In the genomic region with DNA sequence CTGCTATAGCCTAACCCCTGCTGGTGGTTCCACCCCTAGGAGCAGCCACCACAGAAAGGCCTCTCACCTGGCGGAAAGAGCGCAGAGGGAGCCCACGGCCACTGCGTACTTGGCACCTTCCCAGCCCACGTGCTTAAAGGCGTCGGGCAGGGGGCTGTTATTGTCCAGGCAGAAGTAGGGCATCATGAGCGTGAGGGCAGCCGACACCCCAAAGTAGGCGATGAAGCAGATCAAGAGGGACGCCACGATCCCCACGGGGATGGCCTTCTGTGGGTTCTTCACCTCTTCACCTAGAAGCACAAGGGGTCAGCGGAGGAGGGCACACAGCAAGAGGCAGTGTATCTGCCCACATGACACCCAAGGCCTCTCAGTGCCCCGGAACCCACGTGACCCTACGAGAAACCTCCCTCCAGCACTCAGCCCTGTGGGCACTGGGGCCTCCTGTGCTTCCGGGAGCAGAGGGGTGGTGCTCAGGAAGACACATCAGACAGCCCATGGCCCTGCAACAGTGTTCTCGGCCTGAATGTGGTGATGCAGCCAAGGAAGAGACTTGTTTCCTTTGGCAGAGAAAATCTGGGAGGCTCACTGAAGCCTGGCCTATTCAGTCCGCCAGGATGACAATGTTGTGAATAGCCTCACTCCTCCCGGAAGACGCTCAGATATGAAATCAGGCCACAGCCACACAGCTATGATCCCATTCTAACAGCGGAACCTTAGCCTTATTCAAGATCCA, we compare ENCODE assay signal across 21 cellular contexts.
DNase-seq lines count a peak whose midpoint lies in the region; ATAC-seq, FAIRE-seq and TF ChIP-seq lines count a peak whose summit lies in the region.
"Had no signal": no experiment of that assay in that cellular context is flagged by ENCODE, and none has a peak within 500 bp of the region (broad histone marks: within the 10 kb centered on the region; RNA-seq: fewer than 3 reads in every experiment).

No MANE protein-coding gene starts in this region.

- in situ Hi-C loops in HAP-1 (cut with MboI; ENCODE audit: low sequenced_read_pairs) = no loop called here

- peaks cover 49% of the 10 kb centered on the region for H3K4me1 ChIP-seq in ACC112 (ENCODE audit: control insufficient read depth, insufficient read depth, low read length, unreplicated experiment)
- peaks cover 40% of the 10 kb centered on the region for H3K4me1 ChIP-seq in astrocyte (ENCODE audit: insufficient read depth, low read length)
- H3K4me1 ChIP-seq in osteoblast (ENCODE audit: insufficient read depth, low read length) = peaks cover 44% of the 10 kb centered on the region
- H3K4me1 ChIP-seq in HAP-1 = no peaks in the 10 kb centered on the region
- no peaks in the 10 kb centered on the region for H3K4me1 ChIP-seq in CD8-positive, alpha-beta T cell (ENCODE audit: insufficient read depth, low read length)
- H3K4me1 ChIP-seq: A549 had no signal

- FAIRE-seq in astrocyte (lab: Jason Lieb, UNC) = peak; percentile 52
- FAIRE-seq: A549, frontal cortex, HTR-8/SVneo had no signal

- peaks cover 19% of the 10 kb centered on the region for H3K4me1 Mint-ChIP-seq in astrocyte (ENCODE audit: low read depth, unreplicated experiment)
- no peaks in the 10 kb centered on the region for H3K4me1 Mint-ChIP-seq in CD8-positive, alpha-beta T cell (ENCODE audit: low read depth)
- H3K4me1 Mint-ChIP-seq: activated CD8-positive, alpha-beta memory T cell treated with anti-CD3 and anti-CD28 coated beads, Interleukin-2, amount 10 ng/mL, durations not matched to agents 7 days and 5 days; activated naive CD8-positive, alpha-beta T cell treated with anti-CD3 and anti-CD28 coated beads for 36 hours had no signal

- H2AFZ ChIP-seq in ACC112 (ENCODE audit: low read length, unreplicated experiment) (no peak overlapping the region), astrocyte (ENCODE audit: low read depth, low read length) (no peak overlapping the region), osteoblast (ENCODE audit: low read length) (no peak overlapping the region)

- ATAC-seq in CD8-positive, alpha-beta T cell = no peak
- ATAC-seq: A549; activated CD8-positive, alpha-beta memory T cell treated with anti-CD3 and anti-CD28 coated beads, Interleukin-2, amount 10 ng/mL, durations not matched to agents 7 days and 5 days; naive thymus-derived CD4-positive, alpha-beta T cell had no signal

- CTCF ChIA-PET in GM10248 (lab: Yijun Ruan, JAX) = interaction anchor here (0.9 to 7.9 kb wide), 2 partner anchors 15 to 25 kb away, joined by 3 to 36 read pairs; no protein-coding TSS in a partner anchor
- CTCF ChIA-PET in CD8-positive, alpha-beta T cell (lab: Charles Lee) = interaction anchor here (0.9 kb wide), 1 partner anchor 15 kb away, joined by 3 read pairs; no protein-coding TSS in a partner anchor

- no peak overlapping the region for H3K27ac Mint-ChIP-seq in astrocyte (ENCODE audit: unreplicated experiment)
- no peak overlapping the region for H3K27ac Mint-ChIP-seq in CD8-positive, alpha-beta T cell
- H3K27ac Mint-ChIP-seq: activated CD8-positive, alpha-beta memory T cell treated with anti-CD3 and anti-CD28 coated beads, Interleukin-2, amount 10 ng/mL, durations not matched to agents 7 days and 5 days; activated naive CD8-positive, alpha-beta T cell treated with anti-CD3 and anti-CD28 coated beads for 36 hours; naive thymus-derived CD4-positive, alpha-beta T cell had no signal

- peaks cover 41% of the 10 kb centered on the region for H3K36me3 Mint-ChIP-seq in astrocyte (ENCODE audit: low read depth, unreplicated experiment)
- H3K36me3 Mint-ChIP-seq in CD8-positive, alpha-beta T cell = peaks cover 86% of the 10 kb centered on the region

- peak overlapping the region; percentile 98 for H3K27ac ChIP-seq in ACC112 (ENCODE audit: low read depth, low read length)
- peak overlapping the region; percentile 96 for H3K27ac ChIP-seq in astrocyte (ENCODE audit: low read depth, low read length)
- H3K27ac ChIP-seq in osteoblast (ENCODE audit: low read depth, low read length) = peak overlapping the region; percentile 97
- H3K27ac ChIP-seq in CD8-positive, alpha-beta T cell (ENCODE audit: low read depth, low read length) = no peak overlapping the region
- H3K27ac ChIP-seq: A549, WERI-Rb-1 had no signal

- DNase-seq in astrocyte (ENCODE audit: low read depth) (peak; percentile 66), fibroblast of the conjunctiva (ENCODE audit: low read depth) (peak; percentile 57), osteoblast (ENCODE audit: insufficient read length, low spot score, missing footprints) (peak; percentile 97), GM10248 (ENCODE audit: extremely low spot score) (no peak), HAP-1 (ENCODE audit: low spot score in 2 of 2) (no peak)
- no peak for DNase-seq in stimulated activated naive CD4-positive, alpha-beta T cell (lab: John Stamatoyannopoulos, UW)
- DNase-seq in CD8-positive, alpha-beta T cell = no peak
- DNase-seq: activated CD8-positive, alpha-beta memory T cell treated with anti-CD3 and anti-CD28 coated beads, Interleukin-2, amount 10 ng/mL, durations not matched to agents 7 days and 5 days; activated naive CD8-positive, alpha-beta T cell treated with anti-CD3 and anti-CD28 coated beads for 36 hours; dorsolateral prefrontal cortex; islet precursor cell; naive thymus-derived CD4-positive, alpha-beta T cell; NCI-H2171 treated with DMSO at 0.1 percent for 48 hours; sigmoid colon; SK-N-SH; stomach; WERI-Rb-1 had no signal

- H3K27me3 ChIP-seq in ACC112 (ENCODE audit: insufficient read depth, low read length) = no peaks in the 10 kb centered on the region
- no peaks in the 10 kb centered on the region for H3K27me3 ChIP-seq in astrocyte (ENCODE audit: insufficient read depth, low read length)
- H3K27me3 ChIP-seq in osteoblast (ENCODE audit: insufficient read depth, low read length) = no peaks in the 10 kb centered on the region
- H3K27me3 ChIP-seq in HAP-1 (ENCODE audit: low read depth) = no peaks in the 10 kb centered on the region
- no peaks in the 10 kb centered on the region for H3K27me3 ChIP-seq in CD8-positive, alpha-beta T cell (ENCODE audit: insufficient read depth, low read length)
- H3K27me3 ChIP-seq: dorsolateral prefrontal cortex, sigmoid colon, stomach had no signal

- H4K20me1 ChIP-seq in astrocyte (ENCODE audit: insufficient read depth, low read length) = peaks cover 6% of the 10 kb centered on the region
- no peaks in the 10 kb centered on the region for H4K20me1 ChIP-seq in osteoblast (ENCODE audit: insufficient read depth, low read length)

- H3K9me3 ChIP-seq in astrocyte (ENCODE audit: insufficient read depth, low read depth, low read length) = no peaks in the 10 kb centered on the region
- H3K9me3 ChIP-seq in osteoblast (ENCODE audit: low read depth, low read length) = no peaks in the 10 kb centered on the region
- H3K9me3 ChIP-seq in HAP-1 = no peaks in the 10 kb centered on the region
- no peaks in the 10 kb centered on the region for H3K9me3 ChIP-seq in CD8-positive, alpha-beta T cell (ENCODE audit: low read length)
- H3K9me3 ChIP-seq: A549, sigmoid colon, SK-N-SH, stomach had no signal

- peak overlapping the region; percentile 67 for H3K9ac ChIP-seq in astrocyte (ENCODE audit: low read length)
- H3K9ac ChIP-seq: SK-N-SH had no signal

- H3K36me3 ChIP-seq in ACC112 (ENCODE audit: insufficient read depth, low read length) (peaks cover 11% of the 10 kb centered on the region; the same call in 1 of the 2 replicates), astrocyte (ENCODE audit: insufficient read depth, low read length) (peaks cover 29% of the 10 kb centered on the region), osteoblast (ENCODE audit: insufficient read depth, low read length) (peaks cover 52% of the 10 kb centered on the region), HAP-1 (replicated peaks) (peaks cover 91% of the 10 kb centered on the region)
- H3K36me3 ChIP-seq in CD8-positive, alpha-beta T cell (ENCODE audit: insufficient read depth, low read length) = peaks cover 18% of the 10 kb centered on the region

- H3K27me3 Mint-ChIP-seq in astrocyte (ENCODE audit: low read depth, unreplicated experiment) = no peaks in the 10 kb centered on the region
- H3K27me3 Mint-ChIP-seq in CD8-positive, alpha-beta T cell (ENCODE audit: low read depth) = no peaks in the 10 kb centered on the region
- H3K27me3 Mint-ChIP-seq: activated CD8-positive, alpha-beta memory T cell treated with anti-CD3 and anti-CD28 coated beads, Interleukin-2, amount 10 ng/mL, durations not matched to agents 7 days and 5 days; activated naive CD8-positive, alpha-beta T cell treated with anti-CD3 and anti-CD28 coated beads for 36 hours; naive thymus-derived CD4-positive, alpha-beta T cell had no signal

- H3K4me3 Mint-ChIP-seq in astrocyte (ENCODE audit: unreplicated experiment) = no peak overlapping the region
- H3K4me3 Mint-ChIP-seq in CD8-positive, alpha-beta T cell = no peak overlapping the region
- H3K4me3 Mint-ChIP-seq: activated CD8-positive, alpha-beta memory T cell treated with anti-CD3 and anti-CD28 coated beads, Interleukin-2, amount 10 ng/mL, durations not matched to agents 7 days and 5 days; activated naive CD8-positive, alpha-beta T cell treated with anti-CD3 and anti-CD28 coated beads for 36 hours; naive thymus-derived CD4-positive, alpha-beta T cell had no signal

- POLR2A ChIA-PET in GM10248 (lab: Yijun Ruan, JAX) = no interaction called here
- POLR2A ChIA-PET in CD8-positive, alpha-beta T cell (lab: Charles Lee) = no interaction called here

- TF ChIP-seq CTCF in astrocyte (IDR thresholded peaks at IDR 0.05; ENCODE audit: insufficient read depth, low read depth, low read length) (no peak), osteoblast (IDR thresholded peaks at IDR 0.05; ENCODE audit: extremely low read depth, low read depth, low read length) (peak; percentile 34), GM10248 (IDR thresholded peaks at IDR 0.05; ENCODE audit: control extremely low read depth, extremely low read depth, low read depth, missing control alignments) (no peak)
- TF ChIP-seq CTCF in CD8-positive, alpha-beta T cell (IDR thresholded peaks at IDR 0.05) = no peak

- H3K9me3 Mint-ChIP-seq in astrocyte (ENCODE audit: unreplicated experiment) = no peaks in the 10 kb centered on the region
- H3K9me3 Mint-ChIP-seq in CD8-positive, alpha-beta T cell = no peaks in the 10 kb centered on the region
- H3K9me3 Mint-ChIP-seq: activated naive CD8-positive, alpha-beta T cell treated with anti-CD3 and anti-CD28 coated beads for 36 hours; naive thymus-derived CD4-positive, alpha-beta T cell had no signal

- H3K79me2 ChIP-seq in ACC112 (ENCODE audit: control insufficient read depth, insufficient read depth, low read length, unreplicated experiment) (peaks cover 10% of the 10 kb centered on the region), astrocyte (ENCODE audit: insufficient read depth, low read length) (peaks cover 51% of the 10 kb centered on the region), osteoblast (ENCODE audit: insufficient read depth, low read length) (peaks cover 50% of the 10 kb centered on the region)

- H3K4me3 ChIP-seq in ACC112 (ENCODE audit: low read depth, low read length) (peak overlapping the region; percentile 15; the same call in 1 of the 2 replicates), astrocyte (ENCODE audit: insufficient read depth, low read depth, low read length) (no peak overlapping the region), osteoblast (ENCODE audit: insufficient read depth, low read length) (no peak overlapping the region), HAP-1 (no peak overlapping the region)
- no peak overlapping the region for H3K4me3 ChIP-seq in CD8-positive, alpha-beta T cell (ENCODE audit: low read depth, low read length)
- H3K4me3 ChIP-seq: A549, dorsolateral prefrontal cortex, sigmoid colon, stomach had no signal

- intact Hi-C loops in CD8-positive, alpha-beta T cell (cut with DNase I, micrococcal nuclease) = no loop called here

- H3K4me2 ChIP-seq in astrocyte (ENCODE audit: low read length) (no peak overlapping the region), osteoblast (ENCODE audit: insufficient read depth, low read length) (no peak overlapping the region)
- H3K4me2 ChIP-seq: A549, SK-N-SH had no signal

Comparison
In these comparisons a context has a peak if more than half of its experiments do, and no peak if none do; other contexts are left out.
1. DNase-seq: peak in astrocyte (single experiment), fibroblast of the conjunctiva (single experiment) and osteoblast (single experiment); none in GM10248 (single experiment), stimulated activated naive CD4-positive, alpha-beta T cell (0 of 6), HAP-1 (0 of 2) and CD8-positive, alpha-beta T cell (0 of 7).